In the genomic region with DNA sequence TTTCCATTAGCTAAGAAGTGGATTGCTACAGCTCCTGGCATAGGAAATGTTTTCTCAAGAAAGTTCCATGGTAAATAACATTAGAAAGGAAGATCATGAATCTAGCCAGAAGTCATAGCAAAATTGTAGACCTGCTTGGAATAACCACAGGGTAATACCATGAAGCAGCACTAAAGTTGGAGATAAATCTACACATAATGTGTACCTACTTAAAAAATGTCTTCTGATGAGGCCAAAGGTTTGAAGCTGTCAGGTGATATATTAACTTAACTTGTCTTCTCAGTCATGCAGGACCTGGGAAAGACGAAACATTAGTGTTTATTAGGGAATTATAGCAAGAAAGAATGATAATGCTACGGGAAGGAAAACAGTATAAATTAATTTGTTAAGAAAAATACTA, we compare ENCODE assay signal across 30 cellular contexts. TPM values are rescaled to one million over a fixed set of nuclear protein-coding genes. Genes with fewer than 3 reads are reported as not detected.
A peak's percentile ranks its signal among the peaks of the same experiment; 100 is the strongest.
DNase-seq lines count a peak whose midpoint lies in the region; ATAC-seq, FAIRE-seq and TF ChIP-seq lines count a peak whose summit lies in the region.
"Had no signal": no experiment of that assay in that cellular context is flagged by ENCODE, and none has a peak within 500 bp of the region (broad histone marks: within the 10 kb centered on the region; RNA-seq: fewer than 3 reads in every experiment).

No MANE protein-coding gene starts in this region.

- no peak for FAIRE-seq in K562 (lab: Jason Lieb, UNC)
- FAIRE-seq in kidney (lab: Jason Lieb, UNC): no peak
- FAIRE-seq: bronchial epithelial cell, colon had no signal

- peaks cover 41% of the 10 kb centered on the region for H3K4me1 ChIP-seq in ACC112 (ENCODE audit: control insufficient read depth, insufficient read depth, low read length, unreplicated experiment)
- peaks cover 0 to 6% of the 10 kb centered on the region in 2 experiments; a peak in 2 of 5 replicates for H3K4me1 ChIP-seq in K562 (replicated peaks in 1 of 2; ENCODE audit: control insufficient read depth in 2 of 2, insufficient read depth in 2 of 2, low read length in 2 of 2)
- no peaks in the 10 kb centered on the region for H3K4me1 ChIP-seq in kidney (ENCODE audit: control insufficient read depth in 1 of 2, insufficient read depth in 1 of 2, low read depth in 1 of 2, low read length in 2 of 2)
- peaks cover 23% of the 10 kb centered on the region for H3K4me1 ChIP-seq in osteoblast (ENCODE audit: insufficient read depth, low read length)
- H3K4me1 ChIP-seq: BE2C, lower lobe of right lung, SJCRH30 had no signal

- DNase-seq in K562 (ENCODE audit: extremely low read depth in 1 of 4, low spot score in 3 of 4) (no peak), kidney (no peak), osteoblast (ENCODE audit: insufficient read length, low spot score, missing footprints) (no peak), cardiac septum (ENCODE audit: low spot score) (no peak), NCI-H1105 (lab: John Stamatoyannopoulos, UW) (no peak), NCI-H1092 treated with DMSO at 0.1 percent for 48 hours (lab: John Stamatoyannopoulos, UW) (no peak), T-helper 9 cell (no peak)
- DNase-seq: activated CD4-positive, alpha-beta T cell treated with anti-CD3 and anti-CD28 coated beads, Interleukin-2, amount 10 ng/mL, durations not matched to agents 24 days and 14 days; activated CD8-positive, alpha-beta memory T cell treated with anti-CD3 and anti-CD28 coated beads for 24 hours; activated T-cell treated with anti-CD3 and anti-CD28 coated beads for 4 hours; BE2C; CD8-positive, alpha-beta T cell; DMS 273 treated with DMSO at 0.1 percent for 48 hours; effector memory CD4-positive, alpha-beta T cell; islet precursor cell; Karpas-422; lower lobe of right lung; NCI-H1436 treated with DMSO at 0.1 percent for 48 hours; NCI-H446; retina; SJCRH30; stimulated activated CD4-positive, alpha-beta T cell treated with anti-CD3 and anti-CD28 coated beads, Interleukin-1b, Interleukin-23, amount 100 ng/mL, for 48 hours; stimulated activated naive CD4-positive, alpha-beta T cell treated with Interleukin-2 at 50 U/mL for 16 hours; T-cell had no signal

- in situ Hi-C loops in K562 (cut with MboI): no loop called here

- H2AFZ ChIP-seq in ACC112 (ENCODE audit: low read length, unreplicated experiment): no peak overlapping the region
- H2AFZ ChIP-seq in K562 (ENCODE audit: low read depth, low read length): no peak overlapping the region
- no peak overlapping the region for H2AFZ ChIP-seq in osteoblast (ENCODE audit: low read length)

- ATAC-seq in K562: peak; percentile 9; the same call in 2 of the 3 replicates
- ATAC-seq: activated naive CD4-positive, alpha-beta T cell treated with anti-CD3 and anti-CD28 coated beads, Interleukin-2, amount 50 U/mL, for 72 hours; CD8-positive, alpha-beta T cell; lower lobe of right lung; natural killer cell treated with Interleukin-12 subunit alpha and Interleukin-12 subunit beta and Interleukin-15 and Interleukin-18, amount 100 ng/mL, for 72 hours; T-cell had no signal

- H3K27me3 ChIP-seq in ACC112 (ENCODE audit: insufficient read depth, low read length) (no peaks in the 10 kb centered on the region), K562 (ENCODE audit: control insufficient read depth in 2 of 2, insufficient read depth in 2 of 2, low read length in 2 of 2) (no peaks in the 10 kb centered on the region), osteoblast (ENCODE audit: insufficient read depth, low read length) (no peaks in the 10 kb centered on the region)
- H3K27me3 ChIP-seq: BE2C, SJCRH30 had no signal

- no peak for TF ChIP-seq EP300 in K562 (IDR thresholded peaks at IDR 0.05; ENCODE audit: low read length)

- TF ChIP-seq POLR2A in K562 (conservative IDR thresholded peaks at IDR 0.05): no peak

- 89% methylated on average over 2 of the region's 2 CpGs for WGBS in K562 (ENCODE audit: insufficient coverage, low coverage, missing lambda C conversion rate)

- POLR2A ChIA-PET in K562 (lab: Yijun Ruan, JAX): interaction anchor here (0.5 to 1.3 kb wide), 2 partner anchors 15 to 569 kb away, joined by 3 read pairs; no protein-coding TSS in a partner anchor

- TF ChIP-seq CTCF in K562 (IDR thresholded peaks at IDR 0.05 in 2 of 3, conservative IDR thresholded peaks at IDR 0.05 in 1 of 3; ENCODE audit: insufficient read depth in 2 of 3, low read depth in 1 of 3, low read length in 3 of 3) (no peak), kidney (IDR thresholded peaks at IDR 0.05; ENCODE audit: borderline replicate concordance, extremely low read depth, insufficient read depth) (no peak), osteoblast (IDR thresholded peaks at IDR 0.05; ENCODE audit: extremely low read depth, low read depth, low read length) (no peak)

- no TSS peak for BruUV-seq in K562 (replicated peaks; lab: Mats Ljungman, UMichigan)

- H3K4me3 ChIP-seq in ACC112 (ENCODE audit: low read depth, low read length) (no peak overlapping the region), K562 (no peak overlapping the region), kidney (ENCODE audit: low read length in 2 of 2) (peak overlapping the region; percentile 15 to 30), osteoblast (ENCODE audit: insufficient read depth, low read length) (no peak overlapping the region)
- H3K4me3 ChIP-seq: HAP-1, lower lobe of right lung, SJCRH30 had no signal

- CTCF ChIA-PET in K562 (lab: Yijun Ruan, JAX; ENCODE audit: low intra/inter-chr PET ratio): no interaction called here

- H3K4me2 ChIP-seq in K562 (ENCODE audit: insufficient read depth, low read length) (no peak overlapping the region), osteoblast (ENCODE audit: insufficient read depth, low read length) (no peak overlapping the region)

- H3K36me3 ChIP-seq in ACC112 (ENCODE audit: insufficient read depth, low read length): peaks cover 5% of the 10 kb centered on the region; the same call in 1 of the 2 replicates
- H3K36me3 ChIP-seq in K562 (ENCODE audit: control insufficient read depth, insufficient read depth, low read length): peaks cover 56% of the 10 kb centered on the region
- no peaks in the 10 kb centered on the region for H3K36me3 ChIP-seq in kidney (ENCODE audit: control insufficient read depth in 1 of 2, insufficient read depth in 2 of 2, low read length in 2 of 2)
- H3K36me3 ChIP-seq in osteoblast (ENCODE audit: insufficient read depth, low read length): peaks cover 7% of the 10 kb centered on the region

- H3K79me2 ChIP-seq in ACC112 (ENCODE audit: control insufficient read depth, insufficient read depth, low read length, unreplicated experiment): peaks cover 50% of the 10 kb centered on the region
- H3K79me2 ChIP-seq in K562 (ENCODE audit: control insufficient read depth, insufficient read depth, low read length): peaks cover 54% of the 10 kb centered on the region
- peaks cover 43% of the 10 kb centered on the region for H3K79me2 ChIP-seq in osteoblast (ENCODE audit: insufficient read depth, low read length)

- intact Hi-C loops in K562 (cut with micrococcal nuclease): no loop called here
- intact Hi-C loops in kidney (cut with DNase I): no loop called here
- intact Hi-C loops in cardiac septum (cut with DNase I): no loop called here

- H4K20me1 ChIP-seq in K562 (replicated peaks; ENCODE audit: control insufficient read depth, insufficient read depth, low read length): no peaks in the 10 kb centered on the region
- no peaks in the 10 kb centered on the region for H4K20me1 ChIP-seq in osteoblast (ENCODE audit: insufficient read depth, low read length)

- H3K9me3 ChIP-seq in K562 (replicated peaks; ENCODE audit: control insufficient read depth, insufficient read depth, low read depth, low read length): no peaks in the 10 kb centered on the region
- H3K9me3 ChIP-seq in kidney (ENCODE audit: control insufficient read depth in 1 of 2, low read length in 2 of 2): no peaks in the 10 kb centered on the region
- no peaks in the 10 kb centered on the region for H3K9me3 ChIP-seq in osteoblast (ENCODE audit: low read depth, low read length)
- H3K9me3 ChIP-seq: BE2C, HAP-1, lower lobe of right lung, SJCRH30 had no signal

- no peaks in the 10 kb centered on the region for H3K9me1 ChIP-seq in K562 (ENCODE audit: control insufficient read depth, insufficient read depth, low read length)

- no peak overlapping the region for H3K9ac ChIP-seq in K562 (ENCODE audit: insufficient read depth in 1 of 2, low read depth in 2 of 2, low read length in 2 of 2)
- no peak overlapping the region for H3K9ac ChIP-seq in kidney (ENCODE audit: low read length in 2 of 2)

- TF ChIP-seq RAD21 in K562 (CRISPR knock-in tag; conservative IDR thresholded peaks at IDR 0.05 in 1 of 2, IDR thresholded peaks at IDR 0.05 in 1 of 2): no peak

- H3K27ac ChIP-seq in ACC112 (ENCODE audit: low read depth, low read length): peak overlapping the region; percentile 11
- H3K27ac ChIP-seq in K562 (ENCODE audit: extremely low read depth, low read depth, low read length): no peak overlapping the region
- no peak overlapping the region for H3K27ac ChIP-seq in kidney (ENCODE audit: low read depth in 2 of 2, low read length in 2 of 2)
- peak overlapping the region; percentile 19 for H3K27ac ChIP-seq in osteoblast (ENCODE audit: low read depth, low read length)
- H3K27ac ChIP-seq: lower lobe of right lung, SJCRH30 had no signal

RNA-seq across cellular contexts. Expression of gene CISD1, which starts 6.3 kb away (rescaled TPM):
- total RNA-seq in K562 (2011; cell fraction: chromatin; rRNA removed; ENCODE audit: low replicate concordance): 8.9 and 14.9 TPM in 2 replicates
- total RNA-seq in K562 (2011; cell fraction: nucleolus; rRNA removed): 8.4 and 9.3 TPM in 2 replicates
- total RNA-seq in K562 (2011; cell fraction: nucleoplasm; rRNA removed): 10.0 and 15.1 TPM in 2 replicates
- total RNA-seq in K562 (2014; rRNA removed) (35.8 and 42.3 TPM in 2 replicates), K562 (2014; rRNA removed; fragmentation: Illumina TruSeq; extraction: Trizol) (118 and 129 TPM in 2 replicates), K562 (2015; rRNA removed; fragmentation: Illumina TruSeq; extraction: Trizol) (115 and 129 TPM in 2 replicates), K562 (2021) (82.7 and 97.1 TPM in 2 replicates), kidney (38.0 TPM), osteoblast (31.5 and 34.2 TPM in 2 replicates), cardiac septum (149 TPM)
- polyA plus RNA-seq in K562 (2011; rRNA removed) (108 and 156 TPM in 2 replicates), K562 (2014; fragmentation: Illumina TruSeq; extraction: Trizol) (102 and 115 TPM in 2 replicates), K562 (2014; fragmentation: Nextera tagmentation; extraction: Ambion mirVana) (100 to 1,000 TPM; 308 to 342 TPM), K562 (2014; rRNA removed) (68.1 and 71.0 TPM in 2 replicates), kidney (ENCODE audit: insufficient read depth, low read depth, low replicate concordance) (216 TPM)
- polyA plus RNA-seq in K562 (2011; cell fraction: cytosol; rRNA removed): 21.2 and 32.9 TPM in 2 replicates
- polyA plus RNA-seq in K562 (2011; cell fraction: nucleus; rRNA removed): 17.1 and 32.1 TPM in 2 replicates
- polyA plus RNA-seq in K562 (2012): 51.7 and 82.4 TPM in 2 replicates
- polyA minus RNA-seq in K562 (2011; rRNA and poly(A)+ RNA removed): 36.3 and 44.9 TPM in 2 replicates
- polyA minus RNA-seq in K562 (2011; cell fraction: cytosol; rRNA and poly(A)+ RNA removed): 8.9 and 24.4 TPM in 2 replicates
- 6.5 and 8.2 TPM in 2 replicates for polyA minus RNA-seq in K562 (2011; cell fraction: nucleus; rRNA and poly(A)+ RNA removed)

RNA-seq across cellular contexts. Expression of gene IPMK, which starts 7.6 kb away (rescaled TPM):
- 1.6 and 5.9 TPM in 2 replicates for total RNA-seq in K562 (2011; cell fraction: chromatin; rRNA removed; ENCODE audit: low replicate concordance)
- 0.83 and 1.6 TPM in 2 replicates for total RNA-seq in K562 (2011; cell fraction: nucleolus; rRNA removed)
- 2.6 and 3.9 TPM in 2 replicates for total RNA-seq in K562 (2011; cell fraction: nucleoplasm; rRNA removed)
- total RNA-seq in K562 (2014; rRNA removed) (2.5 and 2.6 TPM in 2 replicates), K562 (2014; rRNA removed; fragmentation: Illumina TruSeq; extraction: Trizol) (4.2 and 4.9 TPM in 2 replicates), K562 (2015; rRNA removed; fragmentation: Illumina TruSeq; extraction: Trizol) (4.4 and 4.8 TPM in 2 replicates), K562 (2021) (3.5 and 3.6 TPM in 2 replicates), kidney (5.0 TPM), osteoblast (10.9 TPM in 2 replicates), cardiac septum (3.0 TPM)
- polyA plus RNA-seq in K562 (2011; rRNA removed) (1.7 and 2.7 TPM in 2 replicates), K562 (2014; fragmentation: Illumina TruSeq; extraction: Trizol) (2.6 and 2.8 TPM in 2 replicates), K562 (2014; fragmentation: Nextera tagmentation; extraction: Ambion mirVana) (1 to 10 TPM in 1 of 2 experiments, under 1 TPM in 1; 0.98 to 1.6 TPM), K562 (2014; rRNA removed) (1.4 and 1.6 TPM in 2 replicates), kidney (ENCODE audit: insufficient read depth, low read depth, low replicate concordance) (1.7 TPM)
- 0.60 and 0.78 TPM in 2 replicates for polyA plus RNA-seq in K562 (2011; cell fraction: cytosol; rRNA removed)
- 0.82 and 1.0 TPM in 2 replicates for polyA plus RNA-seq in K562 (2011; cell fraction: nucleus; rRNA removed)
- polyA plus RNA-seq in K562 (2012): 2.3 TPM in 2 replicates
- 4.7 TPM in 2 replicates for polyA minus RNA-seq in K562 (2011; rRNA and poly(A)+ RNA removed)
- 2.0 and 2.2 TPM in 2 replicates for polyA minus RNA-seq in K562 (2011; cell fraction: cytosol; rRNA and poly(A)+ RNA removed)
- 3.1 and 4.3 TPM in 2 replicates for polyA minus RNA-seq in K562 (2011; cell fraction: nucleus; rRNA and poly(A)+ RNA removed)

RNA-seq across cellular contexts. Expression of gene UBE2D1, which starts 59.5 kb away (rescaled TPM):
- total RNA-seq in K562 (2011; cell fraction: chromatin; rRNA removed; ENCODE audit: low replicate concordance): 4.9 and 17.0 TPM in 2 replicates
- 2.5 and 3.4 TPM in 2 replicates for total RNA-seq in K562 (2011; cell fraction: nucleolus; rRNA removed)
- total RNA-seq in K562 (2011; cell fraction: nucleoplasm; rRNA removed): 7.3 and 15.3 TPM in 2 replicates
- total RNA-seq in K562 (2014; rRNA removed) (5.3 and 6.2 TPM in 2 replicates), K562 (2014; rRNA removed; fragmentation: Illumina TruSeq; extraction: Trizol) (15.8 and 18.3 TPM in 2 replicates), K562 (2015; rRNA removed; fragmentation: Illumina TruSeq; extraction: Trizol) (16.6 and 17.8 TPM in 2 replicates), K562 (2021) (12.3 and 13.8 TPM in 2 replicates), kidney (15.4 TPM), osteoblast (20.3 and 22.4 TPM in 2 replicates), cardiac septum (34.7 TPM)
- polyA plus RNA-seq in K562 (2011; rRNA removed) (18.9 and 24.4 TPM in 2 replicates), K562 (2014; fragmentation: Illumina TruSeq; extraction: Trizol) (9.9 and 13.5 TPM in 2 replicates), K562 (2014; fragmentation: Nextera tagmentation; extraction: Ambion mirVana) (1 to 10 TPM; 4.1 to 6.4 TPM), K562 (2014; rRNA removed) (7.9 and 9.0 TPM in 2 replicates), kidney (ENCODE audit: insufficient read depth, low read depth, low replicate concordance) (12.0 TPM)
- 6.4 and 9.1 TPM in 2 replicates for polyA plus RNA-seq in K562 (2011; cell fraction: cytosol; rRNA removed)
- polyA plus RNA-seq in K562 (2011; cell fraction: nucleus; rRNA removed): 7.4 and 12.5 TPM in 2 replicates
- 11.6 and 12.1 TPM in 2 replicates for polyA plus RNA-seq in K562 (2012)
- polyA minus RNA-seq in K562 (2011; rRNA and poly(A)+ RNA removed): 9.0 and 9.5 TPM in 2 replicates
- 3.5 and 6.1 TPM in 2 replicates for polyA minus RNA-seq in K562 (2011; cell fraction: cytosol; rRNA and poly(A)+ RNA removed)
- 7.7 and 13.2 TPM in 2 replicates for polyA minus RNA-seq in K562 (2011; cell fraction: nucleus; rRNA and poly(A)+ RNA removed)

Comparison
In these comparisons a context has a peak if more than half of its experiments do, and no peak if none do; other contexts are left out.
1. H3K27ac ChIP-seq: peak in ACC112 (single experiment) and osteoblast (single experiment); none in K562 (single experiment) and kidney (0 of 2).
2. H3K4me3 ChIP-seq: peak in kidney (2 of 2); none in ACC112 (single experiment), K562 (single experiment) and osteoblast (single experiment).